10 cellular contexts compared by ENCODE assay signal in genomic region chr2:182426082-182426914, GRCh38. TPM values are rescaled to one million over a fixed set of nuclear protein-coding genes. Genes with fewer than 3 reads are reported as not detected.
DNase-seq lines count a peak whose midpoint lies in the region; ATAC-seq, FAIRE-seq and TF ChIP-seq lines count a peak whose summit lies in the region.
"Had no signal": no experiment of that assay in that cellular context is flagged by ENCODE, and none has a peak within 500 bp of the region (broad histone marks: within the 10 kb centered on the region; RNA-seq: fewer than 3 reads in every experiment).

No MANE protein-coding gene starts in this region.

- ATAC-seq in Right ventricle myocardium inferior, result peak; percentile 72
- ATAC-seq in heart left ventricle, result peak; percentile 56 to 81 (median 65)
- ATAC-seq in pancreas, result peak; percentile 50 to 77 (median 76)
- ATAC-seq in natural killer cell, result no peak
- ATAC-seq in HG02798 (IDR thresholded peaks at IDR 0.05; ENCODE audit: poor library complexity, unreplicated experiment), result no peak
- ATAC-seq in HG03342 (IDR thresholded peaks at IDR 0.05; ENCODE audit: unreplicated experiment), result no peak

- no peak overlapping the region for H3K4me3 Mint-ChIP-seq in natural killer cell

- no peak for TF ChIP-seq POLR2A in heart left ventricle (IDR thresholded peaks at IDR 0.05)

- no peaks in the 10 kb centered on the region for H3K36me3 ChIP-seq in heart left ventricle
- no peaks in the 10 kb centered on the region for H3K36me3 ChIP-seq in pancreas

- no peak for DNase-seq in Right ventricle myocardium inferior (ENCODE audit: missing footprints)
- DNase-seq in cardiac septum (ENCODE audit: low spot score), result no peak
- no peak for DNase-seq in heart left ventricle
- DNase-seq in pancreas, result no peak
- no peak for DNase-seq in natural killer cell
- no peak for DNase-seq in NCI-H1105 (lab: John Stamatoyannopoulos, UW)
- DNase-seq: central memory CD4-positive, alpha-beta T cell; stimulated activated CD4-positive, alpha-beta T cell treated with anti-CD3 and anti-CD28 coated beads, Interleukin-12 subunit alpha, Interleukin-12 subunit beta, amount 100 ng/mL, for 4 hours had no signal

- intact Hi-C loops in Right ventricle myocardium inferior (cut with DNase I) (loop anchor here (5.0 kb wide), 2 partner anchors 221 to 239 kb away; no protein-coding TSS in a partner anchor), cardiac septum (cut with DNase I) (no loop called here), heart left ventricle (cut with DNase I) (loop anchor here in 3 of 10 donors (5.0 to 10.0 kb wide), 5 partner anchors 159 to 241 kb away; no protein-coding TSS in a partner anchor), pancreas (cut with DNase I) (no loop called here), natural killer cell (cut with micrococcal nuclease) (no loop called here)

- peak overlapping the region; percentile 13 to 68 (median 50) for H3K4me3 ChIP-seq in heart left ventricle
- H3K4me3 ChIP-seq in pancreas, result peak overlapping the region in 2 of 4 donors; percentile 15 to 21

- no peaks in the 10 kb centered on the region for H3K27me3 Mint-ChIP-seq in natural killer cell (ENCODE audit: low read depth in 2 of 2)

- peaks cover 0 to 8% (median 0%) of the 10 kb centered on the region in 12 donors for H3K4me1 ChIP-seq in heart left ventricle
- H3K4me1 ChIP-seq in pancreas, result no peaks in the 10 kb centered on the region

- H3K9me3 Mint-ChIP-seq in natural killer cell, result peaks cover 0 to 2% of the 10 kb centered on the region in 2 donors

- H3K9me3 ChIP-seq in heart left ventricle (peaks cover 0 to 4% (median 0%) of the 10 kb centered on the region in 12 donors), pancreas (no peaks in the 10 kb centered on the region)

- no peak for FAIRE-seq in pancreas (lab: Jason Lieb, UNC)

- H3K27me3 ChIP-seq in heart left ventricle (no peaks in the 10 kb centered on the region), pancreas (no peaks in the 10 kb centered on the region)

- no peaks in the 10 kb centered on the region for H3K4me1 Mint-ChIP-seq in natural killer cell

- TF ChIP-seq CTCF in heart left ventricle (IDR thresholded peaks at IDR 0.05) (no peak), pancreas (IDR thresholded peaks at IDR 0.05) (no peak), natural killer cell (IDR thresholded peaks at IDR 0.05) (no peak)

- H3K27ac Mint-ChIP-seq in natural killer cell, result no peak overlapping the region

- WGBS in heart left ventricle, 4 donors, result 16 to 28% (median 23%) methylated on average over 8 of the region's 8 CpGs
- WGBS in pancreas, 2 donors, result 7 to 8% methylated on average over 8 of the region's 8 CpGs

- no peaks in the 10 kb centered on the region for H3K36me3 Mint-ChIP-seq in natural killer cell

- H3K27ac ChIP-seq in heart left ventricle (peak overlapping the region; percentile 26 to 87 (median 74)), pancreas (peak overlapping the region in 2 of 4 donors; percentile 15 to 50)

RNA-seq across cellular contexts. Expression of gene PDE1A, which starts 0.5 kb away (rescaled TPM):
- total RNA-seq in Right ventricle myocardium inferior (14.6 TPM), cardiac septum (9.6 TPM), heart left ventricle (10 to 100 TPM in 4 of 9 donors, 1 to 10 TPM in 5; 4.9 to 25.5 (median 7.6) TPM), pancreas (1 to 10 TPM in 4 of 6 donors, under 1 TPM in 2; 0.60 to 4.2 (median 1.4) TPM), natural killer cell (not detected)
- polyA plus RNA-seq in heart left ventricle (1 to 10 TPM; 2.5 to 3.9 TPM), pancreas (1 to 10 TPM; 1.6 to 2.2 TPM)

Comparison
In these comparisons a context has a peak if more than half of its experiments do, and no peak if none do; other contexts are left out.
1. ATAC-seq: peak in Right ventricle myocardium inferior (single experiment), heart left ventricle (4 of 4) and pancreas (4 of 4); none in natural killer cell (0 of 3), HG02798 (single experiment) and HG03342 (single experiment).